In genomic region chr18:48326901-48327675, GRCh38 we compare ENCODE assay signal across 14 cellular contexts.
DNase-seq lines count a peak whose midpoint lies in the region; ATAC-seq, FAIRE-seq and TF ChIP-seq lines count a peak whose summit lies in the region.
"Had no signal": no experiment of that assay in that cellular context is flagged by ENCODE, and none has a peak within 500 bp of the region (broad histone marks: within the 10 kb centered on the region; RNA-seq: fewer than 3 reads in every experiment).

No MANE protein-coding gene starts in this region.

- peaks cover 27% of the 10 kb centered on the region for H3K4me1 ChIP-seq in osteoblast (ENCODE audit: insufficient read depth, low read length)
- H3K4me1 ChIP-seq: pancreas had no signal

- TF ChIP-seq CTCF in osteoblast (IDR thresholded peaks at IDR 0.05; ENCODE audit: extremely low read depth, low read depth, low read length), result no peak

- DNase-seq in EH (ENCODE audit: low read depth) (peak; percentile 59), RCC 7860 (ENCODE audit: low spot score) (peak; percentile 64), osteoblast (ENCODE audit: insufficient read length, low spot score, missing footprints) (peak; percentile 92), NCI-H1048 (lab: John Stamatoyannopoulos, UW) (no peak), C1 segment of cervical spinal cord (lab: John Stamatoyannopoulos, UW) (no peak), globus pallidus (ENCODE audit: low spot score) (no peak)
- DNase-seq: activated CD8-positive, alpha-beta memory T cell treated with anti-CD3 and anti-CD28 coated beads, Interleukin-2, amount 50 U/mL, for 48 hours; amygdala; CD4-positive, CD25-positive, alpha-beta regulatory T cell; NCI-H1105; pancreas had no signal

- no peak overlapping the region for H3K4me2 ChIP-seq in osteoblast (ENCODE audit: insufficient read depth, low read length)

- peak; percentile 77 for FAIRE-seq in RCC 7860 (lab: Jason Lieb, UNC)
- FAIRE-seq: pancreas had no signal

- H3K9me3 ChIP-seq in osteoblast (ENCODE audit: low read depth, low read length), result no peaks in the 10 kb centered on the region
- H3K9me3 ChIP-seq: pancreas had no signal

- peak overlapping the region; percentile 77 for H2AFZ ChIP-seq in osteoblast (ENCODE audit: low read length)

- H3K27me3 ChIP-seq in osteoblast (ENCODE audit: insufficient read depth, low read length), result peaks cover 3% of the 10 kb centered on the region
- H3K27me3 ChIP-seq: pancreas had no signal

- no peaks in the 10 kb centered on the region for H3K79me2 ChIP-seq in osteoblast (ENCODE audit: insufficient read depth, low read length)

- H4K20me1 ChIP-seq in osteoblast (ENCODE audit: insufficient read depth, low read length), result no peaks in the 10 kb centered on the region

- no peaks in the 10 kb centered on the region for H3K36me3 ChIP-seq in osteoblast (ENCODE audit: insufficient read depth, low read length)
- H3K36me3 ChIP-seq: pancreas had no signal

- no peak overlapping the region for H3K4me3 ChIP-seq in osteoblast (ENCODE audit: insufficient read depth, low read length)
- H3K4me3 ChIP-seq: pancreas had no signal

- ATAC-seq in esophagus mucosa, result peak; percentile 48
- no peak for ATAC-seq in GM18907 (IDR thresholded peaks at IDR 0.05; ENCODE audit: unreplicated experiment)
- ATAC-seq: left lobe of liver, pancreas had no signal

- H3K27ac ChIP-seq in osteoblast (ENCODE audit: low read depth, low read length), result peak overlapping the region; percentile 67
- H3K27ac ChIP-seq: pancreas had no signal

Comparison
In these comparisons a context has a peak if more than half of its experiments do, and no peak if none do; other contexts are left out.
1. DNase-seq: peak in EH (single experiment), RCC 7860 (single experiment) and osteoblast (single experiment); none in NCI-H1048 (single experiment), C1 segment of cervical spinal cord (0 of 14) and globus pallidus (single experiment).